24 cellular contexts compared by ENCODE assay signal in the genomic region with DNA sequence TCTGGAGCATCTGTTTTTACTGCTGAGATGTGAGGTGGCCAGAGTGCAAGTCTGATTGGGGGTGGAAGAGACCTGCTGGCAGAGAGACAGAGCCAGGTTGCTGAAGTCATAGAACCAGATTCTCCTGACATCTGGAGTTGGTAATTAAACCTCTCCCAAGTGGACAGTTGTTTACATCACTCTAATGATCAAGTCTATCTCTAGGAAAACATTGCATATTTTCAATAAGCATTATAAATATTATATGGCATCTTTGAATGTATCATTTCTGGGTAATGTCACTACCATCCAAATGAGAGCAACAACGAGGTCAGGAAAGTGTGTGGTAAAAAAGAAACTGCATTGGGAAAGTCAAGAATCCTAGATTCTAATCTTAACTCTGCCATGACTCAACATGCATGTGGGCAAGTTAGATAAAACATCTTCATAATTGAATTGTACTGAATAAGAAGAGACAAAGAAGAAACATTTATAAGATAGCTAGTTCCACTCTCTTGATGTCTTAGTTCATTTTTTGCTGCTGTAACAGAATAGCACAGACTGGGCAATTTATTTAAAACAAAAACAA.
"Had no signal": no experiment of that assay in that cellular context is flagged by ENCODE, and none has a peak within 500 bp of the region (broad histone marks: within the 10 kb centered on the region; RNA-seq: fewer than 3 reads in every experiment).

No MANE protein-coding gene starts in this region.

- ATAC-seq: left colon; left lung; lower lobe of right lung; naive thymus-derived CD8-positive, alpha-beta T cell; pancreas; right cardiac atrium; sciatic nerve; stimulated activated naive B cell treated with anti-CD40 and anti-IgM and Interleukin-4, amounts not matched to agents 10 μg/mL and 1 μg/mL and 100 μg/mL, for 72 hours; stimulated activated naive CD8-positive, alpha-beta T cell treated with anti-CD3 and anti-CD28 coated beads, Interleukin-15, Interleukin-2, amounts not matched to agents 100 U/mL and 50 U/mL, for 24 hours had no signal

- DNase-seq: kidney glomerular epithelial cell; left colon; left lung; lower lobe of right lung; mammary epithelial cell; mesenchymal stem cell; naive thymus-derived CD8-positive, alpha-beta T cell; nucleus accumbens; pancreas; posterior cingulate gyrus; retina; right cardiac atrium; stimulated activated CD4-positive, alpha-beta T cell treated with anti-CD3 and anti-CD28 coated beads, Interleukin-12 subunit alpha, Interleukin-12 subunit beta, amount 100 ng/mL, for 4 hours; stimulated activated CD4-positive, alpha-beta T cell treated with anti-CD3 and anti-CD28 coated beads, Interleukin-15, amount 100 ng/mL, for 24 hours; stimulated activated CD4-positive, alpha-beta T cell treated with anti-CD3 and anti-CD28 coated beads, Interleukin-2, amount 100 ng/mL, for 24 hours; stimulated activated CD4-positive, alpha-beta T cell treated with anti-CD3 and anti-CD28 coated beads, Interleukin-4, amount 100 ng/mL, for 1 hour; stimulated activated naive B cell treated with anti-CD40 and anti-IgM and Interleukin-4, amounts not matched to agents 10 μg/mL and 1 μg/mL and 100 μg/mL, for 72 hours; stimulated activated naive CD8-positive, alpha-beta T cell treated with anti-CD3 and anti-CD28 coated beads, Interleukin-15, Interleukin-2, amounts not matched to agents 100 U/mL and 50 U/mL, for 24 hours; stomach; testis; thyroid gland; transverse colon; upper lobe of left lung had no signal
